24 cellular contexts compared by ENCODE assay signal in the genomic region with DNA sequence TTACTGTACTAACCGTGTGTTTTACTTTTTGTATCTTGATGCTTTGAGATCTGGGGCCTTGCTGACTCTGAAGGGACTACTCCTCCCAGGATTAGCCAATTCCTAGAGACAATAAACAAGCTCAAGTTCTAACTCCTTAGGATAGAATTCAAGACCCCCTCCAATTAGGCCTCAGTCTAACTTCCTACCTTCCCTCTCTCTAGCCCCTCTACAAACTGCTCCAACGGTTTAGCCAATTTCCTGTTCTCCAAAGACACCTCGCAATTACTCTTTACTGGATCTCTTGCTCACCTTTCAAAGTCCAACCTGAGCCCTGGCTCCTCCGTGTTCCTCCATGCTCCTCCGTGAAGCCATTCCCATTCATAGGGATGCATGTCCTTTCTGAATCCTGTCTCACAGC.
"Had no signal": no experiment of that assay in that cellular context is flagged by ENCODE, and none has a peak within 500 bp of the region (broad histone marks: within the 10 kb centered on the region; RNA-seq: fewer than 3 reads in every experiment).

No MANE protein-coding gene starts in this region.

- H3K4me1 Mint-ChIP-seq: activated naive CD4-positive, alpha-beta T cell treated with anti-CD3 and anti-CD28 coated beads, Interleukin-2, amount 50 U/mL, for 24 hours had no signal

- H3K27ac Mint-ChIP-seq: activated CD8-positive, alpha-beta T cell treated with anti-CD3 and anti-CD28 coated beads for 36 hours; activated naive CD4-positive, alpha-beta T cell treated with anti-CD3 and anti-CD28 coated beads, Interleukin-2, amount 50 U/mL, for 24 hours; activated T-helper 2 cell treated with anti-CD3 and anti-CD28 coated beads, Interferon-gamma antibody, Interleukin-2, Interleukin-4, amounts not matched to agents 10 μg/mL and 5 μg/mL and 100 μg/mL, durations not matched to agents 14 hours and 24 hours and 36 hours; immature natural killer cell; mesothelial cell of epicardium had no signal

- H3K27me3 ChIP-seq: breast epithelium, sigmoid colon, transverse colon had no signal

- H3K27me3 Mint-ChIP-seq: activated CD8-positive, alpha-beta T cell treated with anti-CD3 and anti-CD28 coated beads for 36 hours; activated naive CD4-positive, alpha-beta T cell treated with anti-CD3 and anti-CD28 coated beads, Interleukin-2, amount 50 U/mL, for 24 hours had no signal

- DNase-seq: activated B cell treated with CpG ODN at 0.5 μM for 24 hours; activated CD4-positive, alpha-beta T cell treated with anti-CD3 and anti-CD28 coated beads, Interleukin-2, amount 50 U/mL, for 1 hour; activated CD8-positive, alpha-beta T cell treated with anti-CD3 and anti-CD28 coated beads for 36 hours; activated T-cell treated with anti-CD3 and anti-CD28 coated beads, Interleukin-2, amount 50 U/mL, for 4 hours; central memory CD4-positive, alpha-beta T cell; foreskin fibroblast; head of caudate nucleus; hypothalamus; immature natural killer cell; kidney; occipital lobe; psoas muscle; sigmoid colon; stimulated activated CD4-positive, alpha-beta T cell treated with anti-CD3 and anti-CD28 coated beads, Interleukin-15, amount 100 ng/mL, for 24 hours; stimulated activated CD4-positive, alpha-beta T cell treated with anti-CD3 and anti-CD28 coated beads, Interleukin-2, amount 100 ng/mL, for 24 hours; stimulated activated naive CD4-positive, alpha-beta T cell treated with Interleukin-2 at 50 U/mL for 16 hours; T-helper 2 cell had no signal

- H3K4me3 ChIP-seq: breast epithelium, psoas muscle, sigmoid colon, smooth muscle cell, transverse colon had no signal

- H3K27ac ChIP-seq: breast epithelium, parathyroid adenoma, psoas muscle, sigmoid colon, transverse colon had no signal

- H3K4me3 Mint-ChIP-seq: activated B cell treated with CpG ODN at 0.5 μM for 24 hours; activated CD8-positive, alpha-beta T cell treated with anti-CD3 and anti-CD28 coated beads for 36 hours; activated naive CD4-positive, alpha-beta T cell treated with anti-CD3 and anti-CD28 coated beads, Interleukin-2, amount 50 U/mL, for 24 hours; activated T-cell treated with anti-CD3 and anti-CD28 coated beads, Interleukin-2, amount 50 U/mL, for 4 hours; immature natural killer cell; mesothelial cell of epicardium had no signal

- H3K36me3 Mint-ChIP-seq: activated naive CD4-positive, alpha-beta T cell treated with anti-CD3 and anti-CD28 coated beads, Interleukin-2, amount 50 U/mL, for 24 hours; immature natural killer cell; mesothelial cell of epicardium had no signal

- H3K9me3 Mint-ChIP-seq: activated B cell treated with CpG ODN at 0.5 μM for 24 hours; activated CD8-positive, alpha-beta T cell treated with anti-CD3 and anti-CD28 coated beads for 36 hours; activated naive CD4-positive, alpha-beta T cell treated with anti-CD3 and anti-CD28 coated beads, Interleukin-2, amount 50 U/mL, for 24 hours; activated T-cell treated with anti-CD3 and anti-CD28 coated beads, Interleukin-2, amount 50 U/mL, for 4 hours; activated T-helper 2 cell treated with anti-CD3 and anti-CD28 coated beads, Interferon-gamma antibody, Interleukin-2, Interleukin-4, amounts not matched to agents 10 μg/mL and 5 μg/mL and 100 μg/mL, durations not matched to agents 14 hours and 24 hours and 36 hours; immature natural killer cell; mesothelial cell of epicardium had no signal
